8 cellular contexts compared by ENCODE assay signal in the genomic region with DNA sequence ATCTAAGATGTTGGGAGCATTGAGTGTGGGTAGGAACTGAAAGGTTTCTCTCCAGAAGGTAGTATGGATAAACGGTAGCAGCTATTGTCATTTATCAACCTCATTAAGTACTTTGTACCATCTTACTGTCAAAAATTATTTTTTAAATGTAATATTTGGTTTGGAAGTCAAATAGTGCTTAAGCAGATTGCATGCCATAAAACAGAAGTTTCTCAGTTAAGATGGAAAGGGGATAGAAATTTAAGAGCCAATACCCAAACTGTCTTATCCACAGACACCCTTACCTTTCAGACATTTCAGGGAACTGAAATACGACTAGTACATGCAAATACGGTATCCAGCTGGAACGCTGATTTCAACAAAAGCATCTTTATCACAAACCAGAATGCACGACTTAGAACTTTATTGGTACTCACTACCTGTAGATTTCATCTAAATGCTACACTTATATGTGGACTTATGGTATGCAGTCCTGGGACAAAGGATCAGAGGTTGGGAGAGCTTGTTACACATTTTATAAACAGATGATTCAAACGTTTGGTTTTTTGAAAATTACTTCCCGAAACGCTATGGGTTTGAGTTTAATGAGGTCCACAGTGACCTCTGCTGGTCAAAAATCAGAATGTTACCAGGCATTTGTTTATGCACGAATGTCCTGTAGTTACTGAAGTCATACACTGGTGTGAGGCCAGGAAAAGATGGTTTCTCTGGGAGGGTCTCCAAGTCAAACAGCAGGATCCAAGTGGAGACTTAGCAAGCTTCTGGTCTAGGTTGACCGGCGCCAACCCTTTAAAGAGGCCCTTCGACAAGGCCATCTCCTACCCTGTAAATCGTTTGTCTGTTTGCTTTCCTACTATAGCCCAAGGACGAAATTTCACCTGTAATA. TPM values are rescaled to one million over a fixed set of nuclear protein-coding genes. Genes with fewer than 3 reads are reported as not detected.
DNase-seq lines count a peak whose midpoint lies in the region; ATAC-seq and TF ChIP-seq lines count a peak whose summit lies in the region.

No MANE protein-coding gene starts in this region.

- intact Hi-C loops in CD14-positive monocyte (cut with micrococcal nuclease): loop anchor here in 1 of 2 donors (10.0 kb wide), 2 partner anchors 1091 to 1971 kb away; no protein-coding TSS in a partner anchor

- H3K4me1 Mint-ChIP-seq in CD14-positive monocyte: peaks cover 5% of the 10 kb centered on the region
- H3K4me1 Mint-ChIP-seq in neural crest cell: peaks cover 30% of the 10 kb centered on the region

- no peaks in the 10 kb centered on the region for H3K9me3 Mint-ChIP-seq in CD14-positive monocyte
- H3K9me3 Mint-ChIP-seq in neural crest cell: no peaks in the 10 kb centered on the region

- H3K4me3 Mint-ChIP-seq in CD14-positive monocyte (no peak overlapping the region), neural crest cell (peak overlapping the region; percentile 7)

- no peaks in the 10 kb centered on the region for H3K36me3 Mint-ChIP-seq in CD14-positive monocyte
- H3K36me3 Mint-ChIP-seq in neural crest cell (ENCODE audit: low read depth): no peaks in the 10 kb centered on the region

- no peak overlapping the region for H3K27ac Mint-ChIP-seq in CD14-positive monocyte
- peak overlapping the region; percentile 32 for H3K27ac Mint-ChIP-seq in neural crest cell (ENCODE audit: unreplicated experiment)

- TF ChIP-seq CTCF in CD14-positive monocyte (IDR thresholded peaks at IDR 0.05) (peak; percentile 79), fibroblast of pulmonary artery (IDR thresholded peaks at IDR 0.05; ENCODE audit: low read length, missing control alignments) (peak; percentile 69), neural crest cell (conservative IDR thresholded peaks at IDR 0.05) (peak; percentile 88)

- DNase-seq in CD14-positive monocyte (ENCODE audit: low spot score) (no peak), NCI-H526 treated with DMSO at 0.1 percent for 48 hours (lab: John Stamatoyannopoulos, UW) (peak; percentile 86), activated T-cell treated with anti-CD3 and anti-CD28 coated beads for 4 hours (peak; percentile 8), fibroblast of pulmonary artery (ENCODE audit: low read depth) (peak; percentile 88), neural crest cell (ENCODE audit: low read depth, low spot score) (peak; percentile 73)

- peaks cover under 1 to 6% (median 5%) of the 10 kb centered on the region in 3 donors for H3K27me3 Mint-ChIP-seq in CD14-positive monocyte (ENCODE audit: low read depth in 3 of 3)
- no peaks in the 10 kb centered on the region for H3K27me3 Mint-ChIP-seq in neural crest cell (ENCODE audit: low read depth)

- H3K4me3 ChIP-seq in fibroblast of pulmonary artery (replicated peaks; ENCODE audit: low read depth, low read length): peak overlapping the region; percentile 43

- ATAC-seq in GM18867 (IDR thresholded peaks at IDR 0.05; ENCODE audit: unreplicated experiment): peak; percentile 84
- peak; percentile 69 for ATAC-seq in HG03571 (IDR thresholded peaks at IDR 0.05; ENCODE audit: unreplicated experiment)
- no peak for ATAC-seq in HG03439 (IDR thresholded peaks at IDR 0.05; ENCODE audit: unreplicated experiment)

RNA-seq across cellular contexts. Expression of a gene that starts 45.7 kb away (rescaled TPM):
- polyA plus RNA-seq in CD14-positive monocyte: 10 to 100 TPM; 62.3 to 71.9 TPM
- total RNA-seq in neural crest cell: 132 and 137 TPM in 2 replicates
